1 cellular context compared by ENCODE assay signal in the genomic region with DNA sequence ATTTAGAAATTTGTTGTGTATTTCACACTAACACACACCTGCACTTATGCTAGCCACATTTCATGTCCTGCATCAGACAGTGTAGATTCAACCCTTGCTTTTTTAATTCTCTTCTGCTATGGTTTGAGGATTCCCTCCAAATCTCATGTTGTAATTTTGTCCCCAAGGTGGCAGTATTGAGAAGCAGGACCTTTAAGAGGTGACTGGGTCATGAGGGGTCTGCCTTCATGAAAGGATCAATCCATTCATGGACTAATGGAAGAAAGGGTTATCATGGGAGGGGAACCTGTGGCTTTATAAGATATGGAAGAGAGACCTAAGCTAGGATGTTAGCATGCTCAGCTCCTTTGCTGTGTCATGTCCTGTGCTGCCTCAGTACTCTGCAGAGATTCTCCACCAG.
A peak's percentile ranks its signal among the peaks of the same experiment; 100 is the strongest.
TF ChIP-seq lines count a peak whose summit lies in the region.

No MANE protein-coding gene starts in this region.

TF ChIP-seq in HepG2, 621 proteins besides CTCF, POLR2A, EP300 and RAD21 (continued from another document):
- peak; percentile 35; the same call in 1 of the 2 replicates for TF ChIP-seq RXRB (CRISPR knock-in tag; IDR thresholded peaks at IDR 0.05; ENCODE audit: borderline replicate concordance)
- TF ChIP-seq NR2F6 (IDR thresholded peaks at IDR 0.05): no peak
- peak; percentile 33; the same call in 1 of the 2 replicates for TF ChIP-seq NR2F6 (CRISPR knock-in tag; IDR thresholded peaks at IDR 0.05)
- TF ChIP-seq, protein P1, sequence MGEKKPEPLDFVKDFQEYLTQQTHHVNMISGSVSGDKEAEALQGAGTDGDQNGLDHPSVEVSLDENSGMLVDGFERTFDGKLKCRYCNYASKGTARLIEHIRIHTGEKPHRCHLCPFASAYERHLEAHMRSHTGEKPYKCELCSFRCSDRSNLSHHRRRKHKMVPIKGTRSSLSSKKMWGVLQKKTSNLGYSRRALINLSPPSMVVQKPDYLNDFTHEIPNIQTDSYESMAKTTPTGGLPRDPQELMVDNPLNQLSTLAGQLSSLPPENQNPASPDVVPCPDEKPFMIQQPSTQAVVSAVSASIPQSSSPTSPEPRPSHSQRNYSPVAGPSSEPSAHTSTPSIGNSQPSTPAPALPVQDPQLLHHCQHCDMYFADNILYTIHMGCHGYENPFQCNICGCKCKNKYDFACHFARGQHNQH (CRISPR knock-in tag; IDR thresholded peaks at IDR 0.05): no peak
- TF ChIP-seq ZFAT (CRISPR knock-in tag; conservative IDR thresholded peaks at IDR 0.05): no peak
- TF ChIP-seq ZNF3 (CRISPR knock-in tag; IDR thresholded peaks at IDR 0.05): no peak
- TF ChIP-seq SIX4 (CRISPR knock-in tag; IDR thresholded peaks at IDR 0.05): no peak
- TF ChIP-seq, protein P2, sequence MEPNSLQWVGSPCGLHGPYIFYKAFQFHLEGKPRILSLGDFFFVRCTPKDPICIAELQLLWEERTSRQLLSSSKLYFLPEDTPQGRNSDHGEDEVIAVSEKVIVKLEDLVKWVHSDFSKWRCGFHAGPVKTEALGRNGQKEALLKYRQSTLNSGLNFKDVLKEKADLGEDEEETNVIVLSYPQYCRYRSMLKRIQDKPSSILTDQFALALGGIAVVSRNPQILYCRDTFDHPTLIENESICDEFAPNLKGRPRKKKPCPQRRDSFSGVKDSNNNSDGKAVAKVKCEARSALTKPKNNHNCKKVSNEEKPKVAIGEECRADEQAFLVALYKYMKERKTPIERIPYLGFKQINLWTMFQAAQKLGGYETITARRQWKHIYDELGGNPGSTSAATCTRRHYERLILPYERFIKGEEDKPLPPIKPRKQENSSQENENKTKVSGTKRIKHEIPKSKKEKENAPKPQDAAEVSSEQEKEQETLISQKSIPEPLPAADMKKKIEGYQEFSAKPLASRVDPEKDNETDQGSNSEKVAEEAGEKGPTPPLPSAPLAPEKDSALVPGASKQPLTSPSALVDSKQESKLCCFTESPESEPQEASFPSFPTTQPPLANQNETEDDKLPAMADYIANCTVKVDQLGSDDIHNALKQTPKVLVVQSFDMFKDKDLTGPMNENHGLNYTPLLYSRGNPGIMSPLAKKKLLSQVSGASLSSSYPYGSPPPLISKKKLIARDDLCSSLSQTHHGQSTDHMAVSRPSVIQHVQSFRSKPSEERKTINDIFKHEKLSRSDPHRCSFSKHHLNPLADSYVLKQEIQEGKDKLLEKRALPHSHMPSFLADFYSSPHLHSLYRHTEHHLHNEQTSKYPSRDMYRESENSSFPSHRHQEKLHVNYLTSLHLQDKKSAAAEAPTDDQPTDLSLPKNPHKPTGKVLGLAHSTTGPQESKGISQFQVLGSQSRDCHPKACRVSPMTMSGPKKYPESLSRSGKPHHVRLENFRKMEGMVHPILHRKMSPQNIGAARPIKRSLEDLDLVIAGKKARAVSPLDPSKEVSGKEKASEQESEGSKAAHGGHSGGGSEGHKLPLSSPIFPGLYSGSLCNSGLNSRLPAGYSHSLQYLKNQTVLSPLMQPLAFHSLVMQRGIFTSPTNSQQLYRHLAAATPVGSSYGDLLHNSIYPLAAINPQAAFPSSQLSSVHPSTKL (CRISPR knock-in tag; IDR thresholded peaks at IDR 0.05): peak; percentile 34; the same call in 1 of the 2 replicates
- no peak for TF ChIP-seq RCOR2 (CRISPR knock-in tag; IDR thresholded peaks at IDR 0.05)
- TF ChIP-seq ZBTB7A (CRISPR knock-in tag; IDR thresholded peaks at IDR 0.05): no peak
- no peak for TF ChIP-seq SAP130 (CRISPR knock-in tag; IDR thresholded peaks at IDR 0.05; ENCODE audit: low read depth)
- TF ChIP-seq ZMYM4 (CRISPR knock-in tag; IDR thresholded peaks at IDR 0.05): peak; percentile 58
- peak; percentile 29; the same call in 1 of the 2 replicates for TF ChIP-seq IRF2 (CRISPR knock-in tag; IDR thresholded peaks at IDR 0.05)
